In genomic region chr6:134021396-134022122, GRCh38 we compare ENCODE assay signal across 18 cellular contexts. TPM values are rescaled to one million over a fixed set of nuclear protein-coding genes. Genes with fewer than 3 reads are reported as not detected.
DNase-seq lines count a peak whose midpoint lies in the region; ATAC-seq, FAIRE-seq and TF ChIP-seq lines count a peak whose summit lies in the region.
"Had no signal": no experiment of that assay in that cellular context is flagged by ENCODE, and none has a peak within 500 bp of the region (broad histone marks: within the 10 kb centered on the region; RNA-seq: fewer than 3 reads in every experiment).

No MANE protein-coding gene starts in this region.

- no peak overlapping the region for H3K4me3 ChIP-seq in esophagus muscularis mucosa
- H3K4me3 ChIP-seq: smooth muscle cell had no signal

- H3K4me1 ChIP-seq in esophagus muscularis mucosa, result peaks cover 19 to 56% (median 35%) of the 10 kb centered on the region in 4 donors

- peaks cover 3% of the 10 kb centered on the region for H3K27me3 Mint-ChIP-seq in activated naive CD4-positive, alpha-beta T cell treated with anti-CD3 and anti-CD28 coated beads, Interleukin-2, amount 10 ng/mL, durations not matched to agents 7 days and 5 days
- H3K27me3 Mint-ChIP-seq: activated naive CD8-positive, alpha-beta T cell treated with anti-CD3 and anti-CD28 coated beads for 36 hours; type B pancreatic cell had no signal

- TF ChIP-seq EP300 in esophagus muscularis mucosa (IDR thresholded peaks at IDR 0.05), result no peak

- no peak for FAIRE-seq in HTR-8/SVneo (lab: Jason Lieb, UNC)
- FAIRE-seq: GM12891, H1 had no signal

- WGBS in esophagus muscularis mucosa, result 69% methylated on average over 5 of the region's 5 CpGs

- no peak for TF ChIP-seq POLR2A in esophagus muscularis mucosa (IDR thresholded peaks at IDR 0.05; ENCODE audit: low read depth)

- H3K27ac ChIP-seq in 22Rv1 (peak overlapping the region; percentile 91), esophagus muscularis mucosa (replicated peaks in 1 of 4) (peak overlapping the region; percentile 62 to 80 (median 75))

- no peak overlapping the region for H3K27ac Mint-ChIP-seq in activated naive CD4-positive, alpha-beta T cell treated with anti-CD3 and anti-CD28 coated beads, Interleukin-2, amount 10 ng/mL, durations not matched to agents 7 days and 5 days
- H3K27ac Mint-ChIP-seq: activated naive CD8-positive, alpha-beta T cell treated with anti-CD3 and anti-CD28 coated beads for 36 hours; type B pancreatic cell had no signal

- CTCF ChIA-PET in activated naive CD4-positive, alpha-beta T cell treated with anti-CD3 and anti-CD28 coated beads, Interleukin-2, amount 10 ng/mL, durations not matched to agents 7 days and 5 days (lab: Charles Lee), result no interaction called here

- intact Hi-C loops in esophagus muscularis mucosa (cut with DNase I), result no loop called here

- peaks cover 4% of the 10 kb centered on the region for H3K4me1 Mint-ChIP-seq in activated naive CD4-positive, alpha-beta T cell treated with anti-CD3 and anti-CD28 coated beads, Interleukin-2, amount 10 ng/mL, durations not matched to agents 7 days and 5 days
- H3K4me1 Mint-ChIP-seq: activated naive CD8-positive, alpha-beta T cell treated with anti-CD3 and anti-CD28 coated beads for 36 hours had no signal

- H3K9me3 ChIP-seq in esophagus muscularis mucosa, result no peaks in the 10 kb centered on the region

- no peaks in the 10 kb centered on the region for H3K36me3 Mint-ChIP-seq in activated naive CD4-positive, alpha-beta T cell treated with anti-CD3 and anti-CD28 coated beads, Interleukin-2, amount 10 ng/mL, durations not matched to agents 7 days and 5 days
- H3K36me3 Mint-ChIP-seq: activated naive CD8-positive, alpha-beta T cell treated with anti-CD3 and anti-CD28 coated beads for 36 hours; naive thymus-derived CD8-positive, alpha-beta T cell had no signal

- no peaks in the 10 kb centered on the region for H3K27me3 ChIP-seq in esophagus muscularis mucosa

- ATAC-seq in HG03565 (IDR thresholded peaks at IDR 0.05; ENCODE audit: unreplicated experiment) (peak; percentile 49), GM21786 (IDR thresholded peaks at IDR 0.05; ENCODE audit: unreplicated experiment) (no peak)
- ATAC-seq: naive thymus-derived CD8-positive, alpha-beta T cell had no signal

- TF ChIP-seq CTCF in 22Rv1 (IDR thresholded peaks at IDR 0.05) (no peak), esophagus muscularis mucosa (IDR thresholded peaks at IDR 0.05) (no peak)

- H3K36me3 ChIP-seq in esophagus muscularis mucosa, result peaks cover 0 to 4% (median 0%) of the 10 kb centered on the region in 4 donors

- H3K4me3 Mint-ChIP-seq in activated naive CD4-positive, alpha-beta T cell treated with anti-CD3 and anti-CD28 coated beads, Interleukin-2, amount 10 ng/mL, durations not matched to agents 7 days and 5 days, result no peak overlapping the region
- H3K4me3 Mint-ChIP-seq: activated naive CD8-positive, alpha-beta T cell treated with anti-CD3 and anti-CD28 coated beads for 36 hours; naive thymus-derived CD8-positive, alpha-beta T cell; type B pancreatic cell had no signal

- no peaks in the 10 kb centered on the region for H3K9me3 Mint-ChIP-seq in activated naive CD4-positive, alpha-beta T cell treated with anti-CD3 and anti-CD28 coated beads, Interleukin-2, amount 10 ng/mL, durations not matched to agents 7 days and 5 days
- H3K9me3 Mint-ChIP-seq: activated naive CD8-positive, alpha-beta T cell treated with anti-CD3 and anti-CD28 coated beads for 36 hours; type B pancreatic cell had no signal

- peak; percentile 34 for DNase-seq in OCI-M2 (lab: John Stamatoyannopoulos, UW; ENCODE audit: unreplicated experiment)
- no peak for DNase-seq in esophagus muscularis mucosa (ENCODE audit: extremely low spot score)
- no peak for DNase-seq in HTR-8/SVneo (ENCODE audit: insufficient read length, low spot score)
- DNase-seq in activated naive CD4-positive, alpha-beta T cell treated with anti-CD3 and anti-CD28 coated beads, Interleukin-2, amount 10 ng/mL, durations not matched to agents 7 days and 5 days, result no peak
- no peak for DNase-seq in kidney tubule cell (ENCODE audit: low spot score)
- DNase-seq: activated naive CD8-positive, alpha-beta T cell treated with anti-CD3 and anti-CD28 coated beads for 36 hours; dermis blood vessel endothelial cell; erythroblast; naive thymus-derived CD8-positive, alpha-beta T cell; NCI-H1105 treated with DMSO at 0.1 percent for 48 hours had no signal

RNA-seq across cellular contexts. Expression of gene SLC2A12, which starts 30.9 kb away (rescaled TPM):
- total RNA-seq in esophagus muscularis mucosa, result 10 to 100 TPM; 23.2 to 50.7 (median 43.1) TPM
- total RNA-seq: A673; naive thymus-derived CD8-positive, alpha-beta T cell had no signal
